ENCODE assay signal across 18 cellular contexts in the genomic region with DNA sequence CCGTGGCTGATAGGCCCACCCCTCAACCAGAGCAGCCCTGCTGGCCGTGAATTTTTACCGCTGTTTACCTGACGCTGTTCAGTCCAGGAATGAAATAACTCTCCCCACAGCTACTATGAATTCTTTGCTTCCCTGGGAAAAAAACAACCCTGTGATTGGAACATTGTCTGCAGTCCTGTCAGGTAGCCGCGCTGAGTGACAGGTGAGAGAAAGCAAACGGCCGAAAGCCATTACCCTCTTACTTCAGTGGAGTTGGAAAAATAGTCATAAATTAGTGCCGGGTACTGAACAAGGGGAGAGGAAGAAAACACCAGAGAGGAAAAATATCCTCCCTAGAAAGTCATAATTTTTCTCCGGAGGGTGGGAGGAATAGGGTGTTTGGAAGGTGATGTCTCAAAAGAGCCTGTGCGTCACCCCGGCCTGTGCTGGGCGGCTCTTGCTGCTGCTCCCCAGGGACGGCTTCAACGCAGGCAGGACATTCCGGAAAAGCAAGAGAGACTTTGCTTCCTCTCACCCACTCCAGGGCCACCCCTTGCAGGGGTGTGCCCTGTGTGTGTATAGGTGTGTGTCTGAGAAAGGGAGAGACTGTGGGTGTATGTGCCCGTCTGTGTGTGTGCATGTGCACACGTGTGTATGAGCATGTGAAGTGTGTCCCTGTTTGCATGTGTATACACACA.
"Had no signal": no experiment of that assay in that cellular context is flagged by ENCODE, and none has a peak within 500 bp of the region (broad histone marks: within the 10 kb centered on the region; RNA-seq: fewer than 3 reads in every experiment).

No MANE protein-coding gene starts in this region.

- H3K36me3 ChIP-seq: ascending aorta, neutrophil, tibial nerve, uterus had no signal

- H3K4me3 Mint-ChIP-seq: activated naive CD4-positive, alpha-beta T cell treated with anti-CD3 and anti-CD28 coated beads, Interleukin-2, amount 50 U/mL, for 24 hours; activated T-cell treated with anti-CD3 and anti-CD28 coated beads, Interleukin-2, amount 50 U/mL, for 72 hours; dendritic cell treated with granulocyte-macrophage colony-stimulating factor and Interleukin-4, amounts not matched to agents 40 ng/mL and 50 ng/mL, for 4 days; naive thymus-derived CD4-positive, alpha-beta T cell had no signal

- H3K4me1 Mint-ChIP-seq: activated naive CD4-positive, alpha-beta T cell treated with anti-CD3 and anti-CD28 coated beads, Interleukin-2, amount 50 U/mL, for 24 hours; naive thymus-derived CD4-positive, alpha-beta T cell had no signal

- H3K27me3 ChIP-seq: ascending aorta, neutrophil, tibial nerve, uterus had no signal

- H3K27ac Mint-ChIP-seq: activated naive CD4-positive, alpha-beta T cell treated with anti-CD3 and anti-CD28 coated beads, Interleukin-2, amount 50 U/mL, for 24 hours; activated T-cell treated with anti-CD3 and anti-CD28 coated beads, Interleukin-2, amount 50 U/mL, for 72 hours; dendritic cell treated with granulocyte-macrophage colony-stimulating factor and Interleukin-4, amounts not matched to agents 40 ng/mL and 50 ng/mL, for 4 days; naive thymus-derived CD4-positive, alpha-beta T cell had no signal

- ATAC-seq: activated T-cell treated with anti-CD3 and anti-CD28 coated beads, Interleukin-2, amount 50 U/mL, for 72 hours; left ventricle myocardium superior; stimulated activated naive CD8-positive, alpha-beta T cell treated with anti-CD3 and anti-CD28 coated beads, Interleukin-15, Interleukin-2, amounts not matched to agents 100 U/mL and 50 U/mL, for 24 hours had no signal

- H3K4me3 ChIP-seq: ascending aorta, tibial nerve, uterus had no signal

- H3K27ac ChIP-seq: ascending aorta, neutrophil, tibial nerve had no signal

- DNase-seq: activated CD4-positive, alpha-beta T cell treated with anti-CD3 and anti-CD28 coated beads, Interleukin-2, amount 50 U/mL, for 1 hour; activated CD4-positive, CD25-positive, alpha-beta regulatory T cell treated with anti-CD3 and anti-CD28 coated beads, Interleukin-2, amount 50 U/mL, for 72 hours; activated CD8-positive, alpha-beta memory T cell treated with anti-CD3 and anti-CD28 coated beads, Interleukin-2, amount 50 U/mL, for 48 hours; activated gamma-delta T cell; activated T-cell treated with anti-CD3 and anti-CD28 coated beads, Interleukin-2, amount 50 U/mL, for 72 hours; effector memory CD4-positive, alpha-beta T cell; glutamatergic neuron; left ventricle myocardium superior; naive thymus-derived CD4-positive, alpha-beta T cell; stimulated activated CD4-positive, alpha-beta T cell treated with anti-CD3 and anti-CD28 coated beads, Interleukin-2, amount 100 ng/mL, for 24 hours; stimulated activated naive CD8-positive, alpha-beta T cell treated with anti-CD3 and anti-CD28 coated beads, Interleukin-15, Interleukin-2, amounts not matched to agents 100 U/mL and 50 U/mL, for 24 hours; T1000 had no signal

- H3K27me3 Mint-ChIP-seq: activated naive CD4-positive, alpha-beta T cell treated with anti-CD3 and anti-CD28 coated beads, Interleukin-2, amount 50 U/mL, for 24 hours; dendritic cell treated with granulocyte-macrophage colony-stimulating factor and Interleukin-4, amounts not matched to agents 40 ng/mL and 50 ng/mL, for 4 days; naive thymus-derived CD4-positive, alpha-beta T cell had no signal

- H3K9me3 Mint-ChIP-seq: activated naive CD4-positive, alpha-beta T cell treated with anti-CD3 and anti-CD28 coated beads, Interleukin-2, amount 50 U/mL, for 24 hours; activated T-cell treated with anti-CD3 and anti-CD28 coated beads, Interleukin-2, amount 50 U/mL, for 72 hours; dendritic cell treated with granulocyte-macrophage colony-stimulating factor and Interleukin-4, amounts not matched to agents 40 ng/mL and 50 ng/mL, for 4 days; naive thymus-derived CD4-positive, alpha-beta T cell had no signal

- H3K4me1 ChIP-seq: ascending aorta, tibial nerve, uterus had no signal

- H3K9me3 ChIP-seq: ascending aorta, neutrophil, tibial nerve, uterus had no signal

- H3K36me3 Mint-ChIP-seq: activated naive CD4-positive, alpha-beta T cell treated with anti-CD3 and anti-CD28 coated beads, Interleukin-2, amount 50 U/mL, for 24 hours; naive thymus-derived CD4-positive, alpha-beta T cell had no signal
